ENCODE assay signal across 8 cellular contexts in the genomic region with DNA sequence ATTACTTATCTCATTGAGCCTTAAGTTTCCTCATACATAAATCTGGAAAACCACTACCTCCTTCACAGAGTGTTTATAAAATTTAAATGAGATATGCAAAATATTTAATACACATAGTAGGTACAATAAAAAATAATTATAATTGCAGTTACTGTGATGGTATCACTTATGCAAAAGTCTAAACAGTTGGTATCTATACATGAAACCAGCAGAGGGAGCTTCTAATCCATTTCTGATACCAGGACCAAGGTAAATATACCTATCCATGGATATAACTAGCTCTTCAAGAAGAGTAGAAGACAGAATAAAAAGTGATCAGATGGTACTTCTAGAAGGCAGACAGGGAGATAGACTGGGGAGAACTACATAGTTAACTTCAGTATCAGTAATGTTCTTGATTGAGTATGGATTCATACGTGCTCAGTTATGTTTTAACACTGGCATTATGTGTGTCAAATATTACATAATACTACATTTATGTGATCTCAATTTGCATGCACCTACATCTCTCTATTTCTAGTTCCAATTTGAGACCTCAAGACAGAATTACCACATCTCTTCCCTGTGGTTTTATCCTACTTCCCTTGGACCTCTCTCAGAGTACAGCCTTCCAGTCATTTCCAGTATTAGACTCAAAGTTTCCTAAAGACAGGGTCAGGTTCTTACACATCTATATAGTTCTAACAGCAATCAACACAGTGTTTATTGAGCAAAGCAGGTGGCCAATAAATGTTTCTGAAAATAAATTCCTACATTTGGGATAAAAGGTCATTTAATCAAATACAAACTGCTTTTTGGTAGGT. TPM values are rescaled to one million over a fixed set of nuclear protein-coding genes. Genes with fewer than 3 reads are reported as not detected.
DNase-seq lines count a peak whose midpoint lies in the region; ATAC-seq and TF ChIP-seq lines count a peak whose summit lies in the region.

No MANE protein-coding gene starts in this region.

- in situ Hi-C loops in GM13976 (cut with MboI; ENCODE audit: low sequenced_read_pairs, unreplicated experiment), result loop anchor here (10.0 kb wide), 1 partner anchor 214 kb away; no protein-coding TSS in a partner anchor

- DNase-seq in AG10803 (ENCODE audit: low read depth), result no peak
- peak; percentile 54 for DNase-seq in GM13976 (ENCODE audit: low spot score)
- peak; percentile 64 for DNase-seq in NCI-H526 treated with DMSO at 0.1 percent for 48 hours (lab: John Stamatoyannopoulos, UW)
- DNase-seq in dermis blood vessel endothelial cell, result peak; percentile 54
- peak; percentile 45 for DNase-seq in renal cortical epithelial cell (ENCODE audit: low read depth)
- DNase-seq in GM19240 (ENCODE audit: insufficient read length, low spot score), result no peak
- DNase-seq in germinal center (ENCODE audit: low spot score), result no peak

- TF ChIP-seq CTCF in AG10803 (conservative IDR thresholded peaks at IDR 0.05; ENCODE audit: low read length) (peak; percentile 41), GM13976 (IDR thresholded peaks at IDR 0.05; ENCODE audit: borderline replicate concordance, control extremely low read depth, extremely low read depth, insufficient read depth, missing control alignments) (peak; percentile 23)

- no peak overlapping the region for H3K4me3 ChIP-seq in AG10803 (ENCODE audit: low read length)

- no peak for ATAC-seq in HG03280 (IDR thresholded peaks at IDR 0.05; ENCODE audit: unreplicated experiment)

RNA-seq across cellular contexts. Expression of a gene that starts 13.7 kb away (rescaled TPM):
- total RNA-seq in dermis blood vessel endothelial cell (45.3 and 68.2 TPM in 2 replicates), renal cortical epithelial cell (64.8 and 95.5 TPM in 2 replicates)

RNA-seq across cellular contexts. Expression of a gene that starts 48.1 kb away (rescaled TPM):
- total RNA-seq in dermis blood vessel endothelial cell (27.7 and 27.9 TPM in 2 replicates), renal cortical epithelial cell (46.6 and 75.0 TPM in 2 replicates)

RNA-seq across cellular contexts. Expression of a gene that starts 59.2 kb away (rescaled TPM):
- total RNA-seq in dermis blood vessel endothelial cell (0.68 and 1.0 TPM in 2 replicates), renal cortical epithelial cell (not detected in 2 replicates)

Comparison
In these comparisons a context has a peak if more than half of its experiments do, and no peak if none do; other contexts are left out.
1. DNase-seq: peak in GM13976 (single experiment), NCI-H526 treated with DMSO at 0.1 percent for 48 hours (single experiment), dermis blood vessel endothelial cell (single experiment) and renal cortical epithelial cell (single experiment); none in AG10803 (single experiment), GM19240 (single experiment) and germinal center (single experiment).